Comparison of ENCODE assay signal across 22 cellular contexts in the genomic region with DNA sequence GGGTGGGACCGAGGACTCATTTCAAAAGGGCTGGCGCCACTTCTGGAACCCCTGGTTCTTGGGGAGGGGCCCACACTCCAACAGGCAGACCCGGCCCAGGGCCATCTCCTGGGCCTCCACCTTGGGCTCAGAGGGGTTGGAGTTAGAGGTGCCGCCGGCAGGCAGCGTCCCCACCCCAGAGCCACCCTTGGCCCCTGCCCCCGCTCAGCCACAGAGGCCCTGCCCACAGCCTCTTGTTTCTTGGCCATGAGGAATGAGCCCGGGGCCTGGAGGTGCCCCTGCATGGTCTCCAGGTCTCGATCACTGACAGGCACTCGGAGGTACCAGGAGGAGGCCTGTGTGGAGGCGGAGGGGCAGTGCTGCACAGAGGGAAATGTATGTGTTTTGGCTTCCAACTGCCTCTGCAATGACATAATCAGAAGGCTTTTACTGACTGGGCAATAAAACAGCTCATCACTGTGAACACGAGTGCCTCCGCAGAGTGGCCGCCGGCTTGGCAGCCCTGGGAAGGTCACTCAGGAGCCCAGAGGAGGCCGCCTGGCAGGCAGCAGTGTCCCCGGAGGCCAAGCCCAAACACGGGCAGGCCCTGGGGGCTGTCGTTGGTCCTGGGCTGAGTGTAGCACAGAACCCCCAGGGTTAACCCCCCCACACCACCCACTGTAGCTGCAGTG.
A peak's percentile ranks its signal among the peaks of the same experiment; 100 is the strongest.
DNase-seq lines count a peak whose midpoint lies in the region; ATAC-seq and TF ChIP-seq lines count a peak whose summit lies in the region.
"Had no signal": no experiment of that assay in that cellular context is flagged by ENCODE, and none has a peak within 500 bp of the region (broad histone marks: within the 10 kb centered on the region; RNA-seq: fewer than 3 reads in every experiment).

No MANE protein-coding gene starts in this region.

- H3K27ac ChIP-seq in IMR-90 (ENCODE audit: insufficient read depth, low read length): no peak overlapping the region
- H3K27ac ChIP-seq in heart right ventricle: peak overlapping the region; percentile 29 to 86 (median 72)
- peak overlapping the region; percentile 97 for H3K27ac ChIP-seq in psoas muscle
- H3K27ac ChIP-seq: parathyroid adenoma, SJSA1 had no signal

- H3K27me3 ChIP-seq in IMR-90 (ENCODE audit: control insufficient read depth, insufficient read depth, low read length) (peaks cover 55% of the 10 kb centered on the region), heart right ventricle (peaks cover 0 to 11% (median 0%) of the 10 kb centered on the region in 7 donors), psoas muscle (ENCODE audit: insufficient read depth in 3 of 3, low read length in 2 of 3) (no peaks in the 10 kb centered on the region)

- no TSS peak for BruUV-seq in IMR-90 (replicated peaks; lab: Mats Ljungman, UMichigan)

- H3K36me3 Mint-ChIP-seq in WTC11: no peaks in the 10 kb centered on the region
- H3K36me3 Mint-ChIP-seq: CD14-positive monocyte; naive thymus-derived CD8-positive, alpha-beta T cell had no signal

- no peak overlapping the region for H2AK9ac ChIP-seq in IMR-90 (replicated peaks; ENCODE audit: low read depth, low read length, poor library complexity)

- H3K14ac ChIP-seq in IMR-90 (replicated peaks; ENCODE audit: low read depth, low read length): no peak overlapping the region

- H3K9me3 Mint-ChIP-seq in WTC11: no peaks in the 10 kb centered on the region
- H3K9me3 Mint-ChIP-seq: activated CD4-positive, alpha-beta memory T cell treated with anti-CD3 and anti-CD28 coated beads, Interleukin-2, amount 10 ng/mL, durations not matched to agents 7 days and 5 days; CD14-positive monocyte; naive thymus-derived CD8-positive, alpha-beta T cell had no signal

- H2AK5ac ChIP-seq in IMR-90 (ENCODE audit: low read depth, low read length): no peak overlapping the region

- H2BK5ac ChIP-seq in IMR-90 (ENCODE audit: low read depth, low read length, poor library complexity, severe bottlenecking): no peak overlapping the region

- H3K4me1 ChIP-seq in IMR-90 (ENCODE audit: control insufficient read depth, insufficient read depth, low read length) (no peaks in the 10 kb centered on the region), heart right ventricle (peaks cover 3 to 33% (median 14%) of the 10 kb centered on the region in 9 donors), psoas muscle (peaks cover 54% of the 10 kb centered on the region)
- H3K4me1 ChIP-seq: parathyroid adenoma, SJSA1 had no signal

- H3K27ac Mint-ChIP-seq in WTC11: no peak overlapping the region
- H3K27ac Mint-ChIP-seq: activated CD4-positive, alpha-beta memory T cell treated with anti-CD3 and anti-CD28 coated beads, Interleukin-2, amount 10 ng/mL, durations not matched to agents 7 days and 5 days; naive thymus-derived CD8-positive, alpha-beta T cell; T-helper 17 cell had no signal

- no peaks in the 10 kb centered on the region for H3K4me1 Mint-ChIP-seq in WTC11
- H3K4me1 Mint-ChIP-seq: activated CD4-positive, alpha-beta memory T cell treated with anti-CD3 and anti-CD28 coated beads, Interleukin-2, amount 10 ng/mL, durations not matched to agents 7 days and 5 days; CD14-positive monocyte; naive thymus-derived CD8-positive, alpha-beta T cell; T-helper 17 cell had no signal

- DNase-seq in Daoy (ENCODE audit: low read depth): peak; percentile 34
- DNase-seq in IMR-90: peak; percentile 12
- peak; percentile 58 to 63 for DNase-seq in heart right ventricle
- peak; percentile 74 to 92 for DNase-seq in psoas muscle
- no peak for DNase-seq in middle frontal gyrus (ENCODE audit: extremely low spot score, low spot score)
- no peak for DNase-seq in WTC11 (ENCODE audit: low spot score)
- DNase-seq: activated CD4-positive, alpha-beta memory T cell treated with anti-CD3 and anti-CD28 coated beads, Interleukin-2, amount 10 ng/mL, durations not matched to agents 7 days and 5 days; activated CD4-positive, CD25-positive, alpha-beta regulatory T cell; activated naive CD4-positive, alpha-beta T cell treated with Interleukin-2 at 50 U/mL for 16 hours; central memory CD4-positive, alpha-beta T cell; DMS153; effector CD4-positive, alpha-beta T cell; naive thymus-derived CD8-positive, alpha-beta T cell; NCI-H526; stimulated activated CD4-positive, alpha-beta T cell treated with anti-CD3 and anti-CD28 coated beads, Interleukin-4, amount 100 ng/mL, for 24 hours; T-helper 17 cell had no signal

- CTCF ChIA-PET in IMR-90 (lab: Yijun Ruan, JAX): no interaction called here
- CTCF ChIA-PET in WTC11 (lab: Charles Lee): interaction anchor here (1.7 to 5.5 kb wide), 2 partner anchors 13 to 52 kb away, joined by 5 to 34 read pairs; no protein-coding TSS in a partner anchor

- H3K9me3 ChIP-seq in IMR-90 (ENCODE audit: control insufficient read depth, insufficient read depth, low read length) (no peaks in the 10 kb centered on the region), heart right ventricle (no peaks in the 10 kb centered on the region), psoas muscle (no peaks in the 10 kb centered on the region)
- H3K9me3 ChIP-seq: SJSA1 had no signal

- in situ Hi-C loops in IMR-90 (cut with MboI; ENCODE audit: low sequenced_read_pairs): no loop called here

- POLR2A ChIA-PET in IMR-90 (lab: Charles Lee; ENCODE audit: unreplicated experiment) (no interaction called here), WTC11 (lab: Charles Lee) (no interaction called here)

- ATAC-seq in IMR-90 (ENCODE audit: low read depth): peak; percentile 60
- ATAC-seq in heart right ventricle: peak; percentile 57 to 84 (median 67)
- ATAC-seq in psoas muscle: peak; percentile 70 to 75 (median 74)
- no peak for ATAC-seq in HG02884 (IDR thresholded peaks at IDR 0.05; ENCODE audit: unreplicated experiment)
- no peak for ATAC-seq in GM18520 (IDR thresholded peaks at IDR 0.05; ENCODE audit: unreplicated experiment)
- ATAC-seq in WTC11: no peak
- ATAC-seq: naive thymus-derived CD8-positive, alpha-beta T cell; T-helper 17 cell had no signal

- H2BK15ac ChIP-seq in IMR-90 (ENCODE audit: low read depth, low read length): no peak overlapping the region

- H3K79me1 ChIP-seq in IMR-90 (ENCODE audit: low read depth in 1 of 2, low read length in 2 of 2): no peaks in the 10 kb centered on the region

- H2BK20ac ChIP-seq in IMR-90 (ENCODE audit: low read depth, low read length): no peak overlapping the region

- intact Hi-C loops in IMR-90 (cut with micrococcal nuclease) (no loop called here), heart right ventricle (cut with DNase I) (no loop called here), psoas muscle (cut with DNase I) (loop anchor here in 1 of 2 donors (2.0 kb wide), 1 partner anchor 14 kb away; no protein-coding TSS in a partner anchor)

- no peak overlapping the region for H3K23ac ChIP-seq in IMR-90 (ENCODE audit: low read depth, low read length)

- TF ChIP-seq RAD21 in IMR-90 (IDR thresholded peaks at IDR 0.05; ENCODE audit: low read length): no peak

- no peak overlapping the region for H4K8ac ChIP-seq in IMR-90 (ENCODE audit: low read depth in 2 of 2, low read length in 2 of 2)

- H4K5ac ChIP-seq in IMR-90 (ENCODE audit: low read depth, low read length): no peak overlapping the region

- H3K9ac ChIP-seq in IMR-90 (ENCODE audit: low read depth, low read length): no peak overlapping the region
- H3K9ac ChIP-seq: parathyroid adenoma had no signal

- H3K4ac ChIP-seq in IMR-90 (ENCODE audit: low read depth, low read length): no peak overlapping the region

- H3K36me3 ChIP-seq in IMR-90 (ENCODE audit: control insufficient read depth, insufficient read depth, low read length) (no peaks in the 10 kb centered on the region), heart right ventricle (no peaks in the 10 kb centered on the region), psoas muscle (ENCODE audit: insufficient read depth in 1 of 2, low read depth in 1 of 2) (no peaks in the 10 kb centered on the region)
- H3K36me3 ChIP-seq: SJSA1 had no signal

- dilution Hi-C loops in IMR-90 (cut with HindIII; ENCODE audit: low sequenced_read_pairs, unreplicated experiment): no loop called here

- H3K9me1 ChIP-seq in IMR-90 (ENCODE audit: insufficient read depth, low read length): no peaks in the 10 kb centered on the region

- H2BK120ac ChIP-seq in IMR-90 (ENCODE audit: low read depth, low read length): no peak overlapping the region

- no peak overlapping the region for H3K4me3 Mint-ChIP-seq in WTC11
- H3K4me3 Mint-ChIP-seq: activated CD4-positive, alpha-beta memory T cell treated with anti-CD3 and anti-CD28 coated beads, Interleukin-2, amount 10 ng/mL, durations not matched to agents 7 days and 5 days; CD14-positive monocyte; naive thymus-derived CD8-positive, alpha-beta T cell; T-helper 17 cell had no signal

- H2AFZ ChIP-seq in IMR-90 (replicated peaks; ENCODE audit: low read length, poor library complexity): no peak overlapping the region
- H2AFZ ChIP-seq: parathyroid adenoma had no signal

- no peaks in the 10 kb centered on the region; the same call in 1 of the 2 replicates for H4K20me1 ChIP-seq in IMR-90 (ENCODE audit: insufficient read depth, low read length)

- no peak for TF ChIP-seq CTCF in IMR-90 (conservative IDR thresholded peaks at IDR 0.05; ENCODE audit: low read depth, low read length)
- no peak for TF ChIP-seq CTCF in heart right ventricle (IDR thresholded peaks at IDR 0.05)
- no peak for TF ChIP-seq CTCF in psoas muscle (IDR thresholded peaks at IDR 0.05)
- TF ChIP-seq CTCF in WTC11 (IDR thresholded peaks at IDR 0.05): no peak

- no peak overlapping the region for H3K4me3 ChIP-seq in IMR-90 (ENCODE audit: insufficient read depth, low read depth, low read length)
- no peak overlapping the region for H3K4me3 ChIP-seq in heart right ventricle
- no peak overlapping the region for H3K4me3 ChIP-seq in psoas muscle
- H3K4me3 ChIP-seq: lung, SJSA1 had no signal

- H3K27me3 Mint-ChIP-seq in WTC11 (ENCODE audit: low read depth): no peaks in the 10 kb centered on the region
- H3K27me3 Mint-ChIP-seq: activated CD4-positive, alpha-beta memory T cell treated with anti-CD3 and anti-CD28 coated beads, Interleukin-2, amount 10 ng/mL, durations not matched to agents 7 days and 5 days; naive thymus-derived CD8-positive, alpha-beta T cell had no signal

- no CpG with 5 or more reads among the region's 19 CpGs for WGBS in IMR-90 (ENCODE audit: extremely low coverage in 2 of 2, insufficient read length in 1 of 2), 2 experiments
- 54 to 65% methylated on average over 19 of the region's 19 CpGs for WGBS in heart right ventricle, 2 donors
- 27 to 40% (median 30%) methylated on average over 18 to 19 of the region's 19 CpGs for WGBS in psoas muscle, 3 donors

- no peak for TF ChIP-seq POLR2A in IMR-90 (IDR thresholded peaks at IDR 0.05; ENCODE audit: low read depth, low read length)

- no peak overlapping the region for H3K18ac ChIP-seq in IMR-90 (ENCODE audit: low read depth, low read length)

- no peak overlapping the region for H3K56ac ChIP-seq in IMR-90 (ENCODE audit: extremely low read depth, insufficient read depth, low read length)

- no peak overlapping the region for H4K91ac ChIP-seq in IMR-90 (ENCODE audit: insufficient read depth, low read depth, low read length)

- H3K4me2 ChIP-seq in IMR-90 (ENCODE audit: low read depth, low read length): no peak overlapping the region

TF ChIP-seq in IMR-90, 13 proteins besides CTCF, POLR2A, EP300 and RAD21 (continues in another document):
- TF ChIP-seq RFX5 (IDR thresholded peaks at IDR 0.05; ENCODE audit: low read depth, low read length) (no peak), CEBPB (IDR thresholded peaks at IDR 0.05; ENCODE audit: low read depth, low read length) (no peak)

Comparison
In these comparisons a context has a peak if more than half of its experiments do, and no peak if none do; other contexts are left out.
1. DNase-seq: peak in Daoy (single experiment), IMR-90 (single experiment), heart right ventricle (2 of 2) and psoas muscle (2 of 2); none in middle frontal gyrus (single experiment) and WTC11 (single experiment).
2. ATAC-seq: peak in IMR-90 (single experiment), heart right ventricle (8 of 8) and psoas muscle (4 of 4); none in HG02884 (single experiment), GM18520 (single experiment) and WTC11 (single experiment).